Comparison of ENCODE assay signal across 15 cellular contexts in genomic region chr13:53092931-53093330, GRCh38.
DNase-seq lines count a peak whose midpoint lies in the region; ATAC-seq lines count a peak whose summit lies in the region.
"Had no signal": no experiment of that assay in that cellular context is flagged by ENCODE, and none has a peak within 500 bp of the region (broad histone marks: within the 10 kb centered on the region; RNA-seq: fewer than 3 reads in every experiment).

No MANE protein-coding gene starts in this region.

- H3K27ac ChIP-seq in cingulate gyrus (ENCODE audit: low read depth, low read length) (peak overlapping the region; percentile 49), temporal lobe (ENCODE audit: low read depth, low read length) (peak overlapping the region; percentile 52)

- H3K9me3 ChIP-seq in neuron (ENCODE audit: low read length) = no peaks in the 10 kb centered on the region
- H3K9me3 ChIP-seq: BE2C had no signal

- no peak overlapping the region for H3K27ac Mint-ChIP-seq in stimulated activated naive B cell treated with anti-CD40 and anti-IgM and Interleukin-4, amounts not matched to agents 10 μg/mL and 1 μg/mL and 100 μg/mL, for 72 hours

- DNase-seq in globus pallidus (ENCODE audit: low spot score) (peak; percentile 67), NCI-H774 (lab: John Stamatoyannopoulos, UW) (no peak)
- no peak for DNase-seq in stimulated activated naive B cell treated with anti-CD40 and anti-IgM and Interleukin-4, amounts not matched to agents 10 μg/mL and 1 μg/mL and 100 μg/mL, for 72 hours
- DNase-seq: BE2C, NCI-H1105, NCI-H2029 treated with DMSO at 0.1 percent for 48 hours, NCI-H345, NCI-H524, NCI-H82 had no signal

- no peak overlapping the region for H3K4me3 ChIP-seq in neuron (ENCODE audit: low read length)

- H3K4me3 Mint-ChIP-seq in stimulated activated naive B cell treated with anti-CD40 and anti-IgM and Interleukin-4, amounts not matched to agents 10 μg/mL and 1 μg/mL and 100 μg/mL, for 72 hours = no peak overlapping the region
- H3K4me3 Mint-ChIP-seq: IgD-negative memory B cell had no signal

- H3K9me3 Mint-ChIP-seq in stimulated activated naive B cell treated with anti-CD40 and anti-IgM and Interleukin-4, amounts not matched to agents 10 μg/mL and 1 μg/mL and 100 μg/mL, for 72 hours = peaks cover 5% of the 10 kb centered on the region in 2 donors

- peak overlapping the region; percentile 80 for H2AFZ ChIP-seq in neuron (ENCODE audit: low read depth, low read length)

- no peaks in the 10 kb centered on the region for H3K27me3 ChIP-seq in neuron (ENCODE audit: insufficient read depth, low read length)
- H3K27me3 ChIP-seq: BE2C had no signal

- H3K36me3 ChIP-seq in neuron (ENCODE audit: insufficient read depth, low read length) = no peaks in the 10 kb centered on the region
- H3K36me3 ChIP-seq: BE2C had no signal

- no peaks in the 10 kb centered on the region for H3K27me3 Mint-ChIP-seq in stimulated activated naive B cell treated with anti-CD40 and anti-IgM and Interleukin-4, amounts not matched to agents 10 μg/mL and 1 μg/mL and 100 μg/mL, for 72 hours
- H3K27me3 Mint-ChIP-seq: IgD-negative memory B cell had no signal

- no peaks in the 10 kb centered on the region for H3K36me3 Mint-ChIP-seq in stimulated activated naive B cell treated with anti-CD40 and anti-IgM and Interleukin-4, amounts not matched to agents 10 μg/mL and 1 μg/mL and 100 μg/mL, for 72 hours
- H3K36me3 Mint-ChIP-seq: IgD-negative memory B cell had no signal

- no peak for ATAC-seq in stimulated activated naive B cell treated with anti-CD40 and anti-IgM and Interleukin-4, amounts not matched to agents 10 μg/mL and 1 μg/mL and 100 μg/mL, for 72 hours (replicated peaks)
- ATAC-seq in GM21381 (IDR thresholded peaks at IDR 0.05; ENCODE audit: unreplicated experiment) = no peak
- ATAC-seq: Panc1 had no signal

- H3K4me1 Mint-ChIP-seq in stimulated activated naive B cell treated with anti-CD40 and anti-IgM and Interleukin-4, amounts not matched to agents 10 μg/mL and 1 μg/mL and 100 μg/mL, for 72 hours = no peaks in the 10 kb centered on the region
- H3K4me1 Mint-ChIP-seq: IgD-negative memory B cell had no signal

- H3K4me1 ChIP-seq in neuron (ENCODE audit: insufficient read depth, low read length) = peaks cover 19% of the 10 kb centered on the region
- H3K4me1 ChIP-seq: BE2C had no signal
